8 cellular contexts compared by ENCODE assay signal in genomic region chr1:233394860-233395717, GRCh38.
DNase-seq lines count a peak whose midpoint lies in the region; ATAC-seq and TF ChIP-seq lines count a peak whose summit lies in the region.

No MANE protein-coding gene starts in this region.

- no peak for TF ChIP-seq POLR2A in vagina (IDR thresholded peaks at IDR 0.05)

- 0 out of 2 replicates have a peak, but pooled peaks cover 3% of the 10 kb centered on the region for H3K4me1 ChIP-seq in PC-3 (ENCODE audit: insufficient read depth, low read length)
- H3K4me1 ChIP-seq in vagina: no peaks in the 10 kb centered on the region

- H3K79me2 ChIP-seq in PC-3 (ENCODE audit: low read length): no peaks in the 10 kb centered on the region

- peak overlapping the region; percentile 15; the same call in 1 of the 2 replicates for H3K4me2 ChIP-seq in PC-3 (ENCODE audit: low read length)

- intact Hi-C loops in PC-3 (cut with micrococcal nuclease): loop anchor here (1.0 to 5.0 kb wide), 6 partner anchors 29 to 714 kb away; no protein-coding TSS in a partner anchor
- intact Hi-C loops in vagina (cut with DNase I): no loop called here

- ATAC-seq in GM19397 (IDR thresholded peaks at IDR 0.05; ENCODE audit: unreplicated experiment): peak; percentile 79
- ATAC-seq in PC-3: peak; percentile 97
- ATAC-seq in HG02973 (IDR thresholded peaks at IDR 0.05; ENCODE audit: unreplicated experiment): no peak

- H3K4me3 ChIP-seq in PC-3 (ENCODE audit: low read length) (no peak overlapping the region), vagina (no peak overlapping the region)

- H4K20me1 ChIP-seq in PC-3 (ENCODE audit: low read length): no peaks in the 10 kb centered on the region

- H3K27ac ChIP-seq in PC-3 (ENCODE audit: low read length): no peak overlapping the region
- no peak overlapping the region for H3K27ac ChIP-seq in vagina

- no TSS peak for BruUV-seq in PC-3 (replicated peaks; lab: Mats Ljungman, UMichigan)

- no peaks in the 10 kb centered on the region for H3F3A ChIP-seq in PC-3 (ENCODE audit: low read length, unreplicated experiment)

- CTCF ChIA-PET in PC-3 (lab: Charles Lee): interaction anchor here (0.7 kb wide), 1 partner anchor 514 kb away, joined by 3 read pairs; no protein-coding TSS in a partner anchor

- DNase-seq in DMS53 treated with DMSO at 0.1 percent for 48 hours (lab: John Stamatoyannopoulos, UW; ENCODE audit: unreplicated experiment) (peak; percentile 74), Kasumi-1 (lab: John Stamatoyannopoulos, UW) (peak; percentile 81 to 93), PC-3 (peak; percentile 90), cerebellar cortex (ENCODE audit: low spot score) (peak; percentile 87), kidney tubule cell (ENCODE audit: low spot score) (peak; percentile 68), vagina (ENCODE audit: extremely low spot score in 2 of 2) (no peak)

- no peaks in the 10 kb centered on the region for H3K9me2 ChIP-seq in PC-3 (replicated peaks; ENCODE audit: low read length)

- H2AFZ ChIP-seq in PC-3 (ENCODE audit: low read length): no peak overlapping the region

- no peaks in the 10 kb centered on the region for H3K9me3 ChIP-seq in PC-3 (ENCODE audit: low read length)
- H3K9me3 ChIP-seq in vagina: no peaks in the 10 kb centered on the region

- H3K27me3 ChIP-seq in PC-3 (ENCODE audit: low read length) (no peaks in the 10 kb centered on the region), vagina (no peaks in the 10 kb centered on the region)

- no peaks in the 10 kb centered on the region for H3K36me3 ChIP-seq in PC-3 (ENCODE audit: low read depth, low read length)
- no peaks in the 10 kb centered on the region for H3K36me3 ChIP-seq in vagina

- TF ChIP-seq CTCF in PC-3 (conservative IDR thresholded peaks at IDR 0.05; ENCODE audit: low read depth, low read length) (peak; percentile 98), vagina (IDR thresholded peaks at IDR 0.05) (peak; percentile 35 to 42 (median 35))

- H3K9ac ChIP-seq in PC-3 (ENCODE audit: low read length): no peak overlapping the region

- POLR2A ChIA-PET in PC-3 (lab: Charles Lee; ENCODE audit: unreplicated experiment): no interaction called here

Comparison
In these comparisons a context has a peak if more than half of its experiments do, and no peak if none do; other contexts are left out.
1. DNase-seq: peak in DMS53 treated with DMSO at 0.1 percent for 48 hours (single experiment), Kasumi-1 (2 of 2), PC-3 (single experiment), cerebellar cortex (single experiment) and kidney tubule cell (single experiment); none in vagina (0 of 2).